Comparison of ENCODE assay signal across 12 cellular contexts in genomic region chr10:69406302-69406811, GRCh38. TPM values are rescaled to one million over a fixed set of nuclear protein-coding genes. Genes with fewer than 3 reads are reported as not detected.
DNase-seq lines count a peak whose midpoint lies in the region; ATAC-seq and TF ChIP-seq lines count a peak whose summit lies in the region.
"Had no signal": no experiment of that assay in that cellular context is flagged by ENCODE, and none has a peak within 500 bp of the region (broad histone marks: within the 10 kb centered on the region; RNA-seq: fewer than 3 reads in every experiment).

No MANE protein-coding gene starts in this region.

- H3K4me1 ChIP-seq in mucosa of descending colon (ENCODE audit: low read depth) (peaks cover 5% of the 10 kb centered on the region), vagina (peaks cover 63% of the 10 kb centered on the region)
- H3K4me1 ChIP-seq: SJCRH30 had no signal

- no peaks in the 10 kb centered on the region for H3K36me3 ChIP-seq in mucosa of descending colon (ENCODE audit: low read depth)
- H3K36me3 ChIP-seq in vagina, result peaks cover 0 to 6% of the 10 kb centered on the region in 2 donors
- H3K36me3 ChIP-seq: SJCRH30 had no signal

- H3K27me3 ChIP-seq in vagina, result no peaks in the 10 kb centered on the region
- H3K27me3 ChIP-seq: SJCRH30 had no signal

- TF ChIP-seq CTCF in mucosa of descending colon (IDR thresholded peaks at IDR 0.05), result no peak
- no peak for TF ChIP-seq CTCF in vagina (IDR thresholded peaks at IDR 0.05)

- no peak for TF ChIP-seq POLR2A in vagina (IDR thresholded peaks at IDR 0.05)

- intact Hi-C loops in Right ventricle myocardium inferior (cut with DNase I), result no loop called here
- intact Hi-C loops in cardiac septum (cut with DNase I), result loop anchor here (5.0 kb wide), 1 partner anchor 89 kb away; no protein-coding TSS in a partner anchor
- intact Hi-C loops in mucosa of descending colon (cut with DNase I, micrococcal nuclease), result no loop called here
- intact Hi-C loops in vagina (cut with DNase I), result no loop called here

- DNase-seq in Right ventricle myocardium inferior (ENCODE audit: missing footprints), result peak; percentile 73
- no peak for DNase-seq in cardiac septum (ENCODE audit: low spot score)
- DNase-seq in epithelial cell of prostate (ENCODE audit: low read depth, low spot score), result no peak
- no peak for DNase-seq in mucosa of descending colon
- peak in 1 of 2 donors; percentile 92 for DNase-seq in vagina (ENCODE audit: extremely low spot score in 2 of 2)
- DNase-seq in DMS53 (lab: John Stamatoyannopoulos, UW), result no peak
- no peak for DNase-seq in mucosa of gallbladder (ENCODE audit: low spot score)
- DNase-seq: NCI-H1694, SJCRH30 had no signal

- H3K9me3 ChIP-seq in mucosa of descending colon (no peaks in the 10 kb centered on the region), vagina (no peaks in the 10 kb centered on the region)
- H3K9me3 ChIP-seq: SJCRH30 had no signal

- H3K4me3 ChIP-seq in mucosa of descending colon (no peak overlapping the region), vagina (no peak overlapping the region)
- H3K4me3 ChIP-seq: SJCRH30 had no signal

- peak overlapping the region; percentile 65 for H3K27ac ChIP-seq in epithelial cell of prostate
- H3K27ac ChIP-seq in vagina, result peak overlapping the region; percentile 89
- H3K27ac ChIP-seq: SJCRH30 had no signal

- ATAC-seq in Right ventricle myocardium inferior (peak; percentile 44), mucosa of descending colon (peak; percentile 3), GM21786 (IDR thresholded peaks at IDR 0.05; ENCODE audit: unreplicated experiment) (no peak)

RNA-seq across cellular contexts. Expression of gene TACR2, which starts 10.4 kb away (rescaled TPM):
- total RNA-seq in Right ventricle myocardium inferior (0.19 TPM), cardiac septum (0.13 TPM), mucosa of descending colon (100 to 1,000 TPM in 1 of 3 donors, 1 to 10 TPM in 2; 6.3 to 204 (median 9.5) TPM), vagina (6.1 TPM), mucosa of gallbladder (1.6 TPM)
- total RNA-seq: activated CD8-positive, alpha-beta memory T cell treated with anti-CD3 and anti-CD28 coated beads for 36 hours; B cell had no signal

RNA-seq across cellular contexts. Expression of gene TSPAN15, which starts 44.9 kb away (rescaled TPM):
- total RNA-seq in Right ventricle myocardium inferior (11.8 TPM), cardiac septum (6.9 TPM), mucosa of descending colon (100 to 1,000 TPM; 118 to 183 (median 139) TPM), vagina (26.5 TPM), mucosa of gallbladder (108 TPM)
